ENCODE assay signal across 1 cellular context in genomic region chr11:54558919-54559318, GRCh38.
TF ChIP-seq lines count a peak whose summit lies in the region.

No MANE protein-coding gene starts in this region.

TF ChIP-seq in GM23338, 12 proteins besides CTCF, POLR2A, EP300 and RAD21 (continued from another document):
- TF ChIP-seq ZNF462 (CRISPR knock-in tag; IDR thresholded peaks at IDR 0.05) (no peak), EZH2 (IDR thresholded peaks at IDR 0.05; ENCODE audit: low read depth, unreplicated experiment) (no peak), STAT1 (IDR thresholded peaks at IDR 0.05; ENCODE audit: unreplicated experiment) (no peak), ZNF114 (CRISPR knock-in tag; IDR thresholded peaks at IDR 0.05) (no peak)
